Comparison of ENCODE assay signal across 1 cellular context in genomic region chr7:129768614-129769399, GRCh38.
TF ChIP-seq lines count a peak whose summit lies in the region.

No MANE protein-coding gene starts in this region.

TF ChIP-seq in K562, 482 proteins besides CTCF, POLR2A, EP300 and RAD21 (continued from another document and continues in another):
- TF ChIP-seq HMGXB4 (CRISPR knock-in tag; IDR thresholded peaks at IDR 0.05) (no peak), ZBTB8A (IDR thresholded peaks at IDR 0.05; ENCODE audit: partially characterized antibody) (no peak), ELF4 (CRISPR knock-in tag; IDR thresholded peaks at IDR 0.05) (no peak), ZNF696 (CRISPR knock-in tag; conservative IDR thresholded peaks at IDR 0.05) (no peak), PTBP1 (IDR thresholded peaks at IDR 0.05; ENCODE audit: low read depth, low read length) (no peak), MCM5 (IDR thresholded peaks at IDR 0.05; ENCODE audit: low read depth) (no peak), ERF (CRISPR knock-in tag; IDR thresholded peaks at IDR 0.05) (no peak), ZNF57 (CRISPR knock-in tag; IDR thresholded peaks at IDR 0.05) (no peak), CBFA2T3 (IDR thresholded peaks at IDR 0.05) (peak; percentile 98), ZNF384 (IDR thresholded peaks at IDR 0.05; ENCODE audit: low read depth, low read length) (peak; percentile 29; the same call in 1 of the 2 replicates), ZNF212 (CRISPR knock-in tag; IDR thresholded peaks at IDR 0.05) (no peak), XRCC4 (IDR thresholded peaks at IDR 0.05; ENCODE audit: extremely low read depth, insufficient read depth, insufficient read length) (no peak), HMBOX1 (IDR thresholded peaks at IDR 0.05) (no peak), KHSRP (IDR thresholded peaks at IDR 0.05) (no peak), NFATC3 (IDR thresholded peaks at IDR 0.05) (no peak), RFX7 (CRISPR knock-in tag; IDR thresholded peaks at IDR 0.05) (no peak), PHF8 (IDR thresholded peaks at IDR 0.05; ENCODE audit: borderline replicate concordance, low read length) (peak; percentile 66; the same call in 1 of the 2 replicates), MTA2 (IDR thresholded peaks at IDR 0.05; ENCODE audit: low read depth) (peak; percentile 76), RBM25 (IDR thresholded peaks at IDR 0.05; ENCODE audit: low read depth, low read length, severe bottlenecking) (no peak), ZNF311 (CRISPR knock-in tag; IDR thresholded peaks at IDR 0.05) (no peak), RB1 (IDR thresholded peaks at IDR 0.05; ENCODE audit: low read depth) (0 out of 2 replicates have a peak, but pooled peaks have one; percentile 30), ZKSCAN3 (CRISPR knock-in tag; IDR thresholded peaks at IDR 0.05) (no peak), PHF21A (IDR thresholded peaks at IDR 0.05; ENCODE audit: borderline replicate concordance, low read depth) (no peak), ETS2 (tag; IDR thresholded peaks at IDR 0.05; ENCODE audit: borderline replicate concordance, poor library complexity, severe bottlenecking) (no peak), BRD9 (IDR thresholded peaks at IDR 0.05; ENCODE audit: low read depth, partially characterized antibody) (peak; percentile 64), ASH1L (IDR thresholded peaks at IDR 0.05; ENCODE audit: borderline replicate concordance, low read depth, partially characterized antibody) (no peak), ZBTB7A (IDR thresholded peaks at IDR 0.05; ENCODE audit: borderline replicate concordance, control insufficient read depth, low read depth, low read length) (peak; percentile 92), POU5F1 (IDR thresholded peaks at IDR 0.05; ENCODE audit: borderline replicate concordance, low read depth, low read length, partially characterized antibody) (no peak), MAX (CRISPR knock-in tag; IDR thresholded peaks at IDR 0.05) (peak; percentile 79), STAT5B (CRISPR knock-in tag; IDR thresholded peaks at IDR 0.05) (no peak), HMGN3 (IDR thresholded peaks at IDR 0.05; ENCODE audit: borderline replicate concordance, extremely low read depth, insufficient read length, low read depth, low read length) (peak; percentile 29), CHD2 (IDR thresholded peaks at IDR 0.05; ENCODE audit: low read depth, low read length) (peak; percentile 30; the same call in 1 of the 2 replicates), ZC3H4 (CRISPR knock-in tag; IDR thresholded peaks at IDR 0.05; ENCODE audit: borderline replicate concordance) (no peak; the same call in 1 of the 2 replicates), POLR2AphosphoS5 (IDR thresholded peaks at IDR 0.05; ENCODE audit: control insufficient read depth, insufficient read depth, low read depth, low read length) (peak; percentile 98), HLTF (IDR thresholded peaks at IDR 0.05) (no peak), ZNF41 (CRISPR knock-in tag; conservative IDR thresholded peaks at IDR 0.05) (no peak), IRF2 (CRISPR knock-in tag; IDR thresholded peaks at IDR 0.05) (no peak), ZBTB43 (CRISPR knock-in tag; IDR thresholded peaks at IDR 0.05) (peak; percentile 84; the same call in 1 of the 2 replicates), RAD51 (IDR thresholded peaks at IDR 0.05; ENCODE audit: borderline replicate concordance, low read depth) (no peak; the same call in 1 of the 2 replicates), JUN (IDR thresholded peaks at IDR 0.05; ENCODE audit: borderline replicate concordance, low read depth, low read length) (no peak), JUN (CRISPR knock-in tag; IDR thresholded peaks at IDR 0.05; ENCODE audit: borderline replicate concordance) (no peak), CBX5 (IDR thresholded peaks at IDR 0.05; ENCODE audit: borderline replicate concordance, low read depth) (no peak), MTF1 (CRISPR knock-in tag; IDR thresholded peaks at IDR 0.05; ENCODE audit: borderline replicate concordance) (no peak), ZNF224 (CRISPR knock-in tag; IDR thresholded peaks at IDR 0.05) (no peak)
- TF ChIP-seq, protein P1, sequence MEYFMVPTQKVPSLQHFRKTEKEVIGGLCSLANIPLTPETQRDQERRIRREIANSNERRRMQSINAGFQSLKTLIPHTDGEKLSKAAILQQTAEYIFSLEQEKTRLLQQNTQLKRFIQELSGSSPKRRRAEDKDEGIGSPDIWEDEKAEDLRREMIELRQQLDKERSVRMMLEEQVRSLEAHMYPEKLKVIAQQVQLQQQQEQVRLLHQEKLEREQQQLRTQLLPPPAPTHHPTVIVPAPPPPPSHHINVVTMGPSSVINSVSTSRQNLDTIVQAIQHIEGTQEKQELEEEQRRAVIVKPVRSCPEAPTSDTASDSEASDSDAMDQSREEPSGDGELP (CRISPR knock-in tag; IDR thresholded peaks at IDR 0.05; ENCODE audit: borderline replicate concordance), result peak; percentile 85
- TF ChIP-seq, protein P2, sequence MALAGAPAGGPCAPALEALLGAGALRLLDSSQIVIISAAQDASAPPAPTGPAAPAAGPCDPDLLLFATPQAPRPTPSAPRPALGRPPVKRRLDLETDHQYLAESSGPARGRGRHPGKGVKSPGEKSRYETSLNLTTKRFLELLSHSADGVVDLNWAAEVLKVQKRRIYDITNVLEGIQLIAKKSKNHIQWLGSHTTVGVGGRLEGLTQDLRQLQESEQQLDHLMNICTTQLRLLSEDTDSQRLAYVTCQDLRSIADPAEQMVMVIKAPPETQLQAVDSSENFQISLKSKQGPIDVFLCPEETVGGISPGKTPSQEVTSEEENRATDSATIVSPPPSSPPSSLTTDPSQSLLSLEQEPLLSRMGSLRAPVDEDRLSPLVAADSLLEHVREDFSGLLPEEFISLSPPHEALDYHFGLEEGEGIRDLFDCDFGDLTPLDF (CRISPR knock-in tag; IDR thresholded peaks at IDR 0.05), result no peak
- TF ChIP-seq, protein P3, sequence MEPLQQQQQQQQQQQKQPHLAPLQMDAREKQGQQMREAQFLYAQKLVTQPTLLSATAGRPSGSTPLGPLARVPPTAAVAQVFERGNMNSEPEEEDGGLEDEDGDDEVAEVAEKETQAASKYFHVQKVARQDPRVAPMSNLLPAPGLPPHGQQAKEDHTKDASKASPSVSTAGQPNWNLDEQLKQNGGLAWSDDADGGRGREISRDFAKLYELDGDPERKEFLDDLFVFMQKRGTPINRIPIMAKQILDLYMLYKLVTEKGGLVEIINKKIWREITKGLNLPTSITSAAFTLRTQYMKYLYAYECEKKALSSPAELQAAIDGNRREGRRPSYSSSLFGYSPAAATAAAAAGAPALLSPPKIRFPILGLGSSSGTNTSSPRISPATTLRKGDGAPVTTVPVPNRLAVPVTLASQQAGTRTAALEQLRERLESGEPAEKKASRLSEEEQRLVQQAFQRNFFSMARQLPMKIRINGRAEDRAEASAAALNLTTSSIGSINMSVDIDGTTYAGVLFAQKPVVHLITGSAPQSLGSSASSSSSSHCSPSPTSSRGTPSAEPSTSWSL (CRISPR knock-in tag; IDR thresholded peaks at IDR 0.05; ENCODE audit: borderline replicate concordance), result no peak
- TF ChIP-seq, protein P4, sequence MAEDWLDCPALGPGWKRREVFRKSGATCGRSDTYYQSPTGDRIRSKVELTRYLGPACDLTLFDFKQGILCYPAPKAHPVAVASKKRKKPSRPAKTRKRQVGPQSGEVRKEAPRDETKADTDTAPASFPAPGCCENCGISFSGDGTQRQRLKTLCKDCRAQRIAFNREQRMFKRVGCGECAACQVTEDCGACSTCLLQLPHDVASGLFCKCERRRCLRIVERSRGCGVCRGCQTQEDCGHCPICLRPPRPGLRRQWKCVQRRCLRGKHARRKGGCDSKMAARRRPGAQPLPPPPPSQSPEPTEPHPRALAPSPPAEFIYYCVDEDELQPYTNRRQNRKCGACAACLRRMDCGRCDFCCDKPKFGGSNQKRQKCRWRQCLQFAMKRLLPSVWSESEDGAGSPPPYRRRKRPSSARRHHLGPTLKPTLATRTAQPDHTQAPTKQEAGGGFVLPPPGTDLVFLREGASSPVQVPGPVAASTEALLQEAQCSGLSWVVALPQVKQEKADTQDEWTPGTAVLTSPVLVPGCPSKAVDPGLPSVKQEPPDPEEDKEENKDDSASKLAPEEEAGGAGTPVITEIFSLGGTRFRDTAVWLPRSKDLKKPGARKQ (CRISPR knock-in tag; IDR thresholded peaks at IDR 0.05), result no peak
- TF ChIP-seq, protein P5, sequence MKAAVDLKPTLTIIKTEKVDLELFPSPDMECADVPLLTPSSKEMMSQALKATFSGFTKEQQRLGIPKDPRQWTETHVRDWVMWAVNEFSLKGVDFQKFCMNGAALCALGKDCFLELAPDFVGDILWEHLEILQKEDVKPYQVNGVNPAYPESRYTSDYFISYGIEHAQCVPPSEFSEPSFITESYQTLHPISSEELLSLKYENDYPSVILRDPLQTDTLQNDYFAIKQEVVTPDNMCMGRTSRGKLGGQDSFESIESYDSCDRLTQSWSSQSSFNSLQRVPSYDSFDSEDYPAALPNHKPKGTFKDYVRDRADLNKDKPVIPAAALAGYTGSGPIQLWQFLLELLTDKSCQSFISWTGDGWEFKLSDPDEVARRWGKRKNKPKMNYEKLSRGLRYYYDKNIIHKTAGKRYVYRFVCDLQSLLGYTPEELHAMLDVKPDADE (conservative IDR thresholded peaks at IDR 0.05; ENCODE audit: control insufficient read depth, low read depth, low read length), result peak; percentile 89
- TF ChIP-seq, protein P6, sequence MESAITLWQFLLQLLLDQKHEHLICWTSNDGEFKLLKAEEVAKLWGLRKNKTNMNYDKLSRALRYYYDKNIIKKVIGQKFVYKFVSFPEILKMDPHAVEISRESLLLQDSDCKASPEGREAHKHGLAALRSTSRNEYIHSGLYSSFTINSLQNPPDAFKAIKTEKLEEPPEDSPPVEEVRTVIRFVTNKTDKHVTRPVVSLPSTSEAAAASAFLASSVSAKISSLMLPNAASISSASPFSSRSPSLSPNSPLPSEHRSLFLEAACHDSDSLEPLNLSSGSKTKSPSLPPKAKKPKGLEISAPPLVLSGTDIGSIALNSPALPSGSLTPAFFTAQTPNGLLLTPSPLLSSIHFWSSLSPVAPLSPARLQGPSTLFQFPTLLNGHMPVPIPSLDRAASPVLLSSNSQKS (CRISPR knock-in tag; IDR thresholded peaks at IDR 0.05), result no peak
- TF ChIP-seq, protein P7, sequence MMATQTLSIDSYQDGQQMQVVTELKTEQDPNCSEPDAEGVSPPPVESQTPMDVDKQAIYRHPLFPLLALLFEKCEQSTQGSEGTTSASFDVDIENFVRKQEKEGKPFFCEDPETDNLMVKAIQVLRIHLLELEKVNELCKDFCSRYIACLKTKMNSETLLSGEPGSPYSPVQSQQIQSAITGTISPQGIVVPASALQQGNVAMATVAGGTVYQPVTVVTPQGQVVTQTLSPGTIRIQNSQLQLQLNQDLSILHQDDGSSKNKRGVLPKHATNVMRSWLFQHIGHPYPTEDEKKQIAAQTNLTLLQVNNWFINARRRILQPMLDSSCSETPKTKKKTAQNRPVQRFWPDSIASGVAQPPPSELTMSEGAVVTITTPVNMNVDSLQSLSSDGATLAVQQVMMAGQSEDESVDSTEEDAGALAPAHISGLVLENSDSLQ (IDR thresholded peaks at IDR 0.05), result peak; percentile 14; the same call in 1 of the 2 replicates
- TF ChIP-seq, protein P8, sequence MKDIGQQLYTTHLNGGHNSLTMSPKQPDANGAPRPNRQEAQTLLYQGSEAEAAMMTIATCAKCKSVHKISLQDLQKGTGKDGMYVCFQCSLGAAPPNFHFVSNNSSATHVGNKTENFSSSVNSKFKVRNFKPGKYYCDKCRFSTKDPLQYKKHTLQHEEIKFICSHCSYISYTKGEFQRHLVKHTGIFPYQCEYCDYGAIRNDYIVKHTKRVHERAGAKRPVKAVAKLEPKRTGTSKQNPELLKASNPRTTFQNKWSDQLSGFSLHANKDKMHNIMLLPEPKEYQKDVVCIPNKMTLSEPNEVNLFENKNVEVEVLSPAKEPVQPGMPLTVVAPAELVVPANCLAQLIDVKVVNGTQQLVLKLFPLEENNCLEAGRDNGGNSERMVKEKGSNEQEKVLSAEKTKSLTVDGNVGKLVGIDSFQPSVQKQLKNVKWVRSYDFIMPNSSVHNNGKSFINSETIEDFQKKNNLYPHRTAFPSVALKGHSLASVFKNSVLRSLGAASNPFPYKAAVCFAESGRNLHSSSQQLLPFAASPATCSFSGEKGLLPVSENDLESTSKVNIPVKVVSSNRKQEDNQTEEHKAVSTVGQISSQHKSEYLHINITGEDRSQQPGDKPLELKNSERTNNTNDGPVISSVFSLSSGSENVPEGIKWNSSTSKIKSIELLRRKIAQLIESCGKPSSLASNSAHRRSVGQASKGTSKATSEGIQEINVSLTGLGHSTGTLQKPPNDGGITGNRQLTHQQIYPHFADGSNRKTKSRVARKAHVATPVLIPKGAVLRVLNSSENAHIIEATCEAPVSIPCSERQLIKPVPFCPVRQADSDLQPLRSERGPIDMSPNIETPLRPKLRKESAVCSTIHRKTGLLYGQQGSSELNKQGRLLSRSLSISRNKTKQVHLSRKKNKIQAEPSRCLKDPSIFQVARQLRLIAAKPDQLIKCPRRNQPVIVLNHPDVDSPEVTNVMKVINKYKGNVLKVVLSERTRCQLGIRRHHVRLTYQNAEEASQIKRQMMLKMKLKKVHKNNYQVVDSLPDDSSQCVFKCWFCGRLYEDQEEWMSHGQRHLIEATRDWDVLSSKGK (CRISPR knock-in tag; IDR thresholded peaks at IDR 0.05), result no peak
